17 cellular contexts compared by ENCODE assay signal in genomic region chr11:19808076-19808911, GRCh38.
DNase-seq lines count a peak whose midpoint lies in the region; ATAC-seq and TF ChIP-seq lines count a peak whose summit lies in the region.
"Had no signal": no experiment of that assay in that cellular context is flagged by ENCODE, and none has a peak within 500 bp of the region (broad histone marks: within the 10 kb centered on the region; RNA-seq: fewer than 3 reads in every experiment).

No MANE protein-coding gene starts in this region.

- no peaks in the 10 kb centered on the region for H4K20me1 ChIP-seq in HCT116 (ENCODE audit: insufficient read depth)

- TF ChIP-seq RAD21 in HCT116 (IDR thresholded peaks at IDR 0.05; ENCODE audit: low read depth), result peak; percentile 52

- no peaks in the 10 kb centered on the region for H3K27me3 ChIP-seq in HCT116 (ENCODE audit: insufficient read depth, low read length)
- no peaks in the 10 kb centered on the region for H3K27me3 ChIP-seq in kidney epithelial cell (ENCODE audit: control insufficient read depth, insufficient read depth, low read length)
- H3K27me3 ChIP-seq: right atrium auricular region had no signal

- POLR2A ChIA-PET in HCT116 (lab: Charles Lee), result no interaction called here
- POLR2A ChIA-PET in WTC11 (lab: Charles Lee), result interaction anchor here (0.6 kb wide), 1 partner anchor 794 kb away, joined by 3 read pairs; no protein-coding TSS in a partner anchor

- TF ChIP-seq CTCF in AG09319 (IDR thresholded peaks at IDR 0.05; ENCODE audit: low read depth, low read length) (peak; percentile 27), HCT116 (IDR thresholded peaks at IDR 0.05 in 2 of 3, conservative IDR thresholded peaks at IDR 0.05 in 1 of 3; ENCODE audit: borderline replicate concordance in 1 of 3, insufficient read depth in 1 of 3, low read depth in 2 of 3, low read length in 2 of 3) (peak; percentile 24 to 28 (median 26); a peak in 2 of 6 replicates), WTC11 (IDR thresholded peaks at IDR 0.05) (no peak), kidney epithelial cell (IDR thresholded peaks at IDR 0.05; ENCODE audit: insufficient read depth, low read length, poor library complexity, severe bottlenecking) (peak; percentile 26), progenitor cell of endocrine pancreas (IDR thresholded peaks at IDR 0.05; ENCODE audit: unreplicated experiment) (no peak)

- DNase-seq in AG09319 (ENCODE audit: extremely low read depth, low read depth) (no peak), HCT116 (ENCODE audit: low read depth, low spot score) (no peak), WTC11 (ENCODE audit: low spot score) (no peak), kidney epithelial cell (ENCODE audit: low read depth) (no peak), COR-L47 (lab: John Stamatoyannopoulos, UW) (no peak), progenitor cell of endocrine pancreas (ENCODE audit: low spot score, unreplicated experiment) (no peak), NCI-H1930 (lab: John Stamatoyannopoulos, UW) (no peak)
- DNase-seq: activated CD8-positive, alpha-beta T cell treated with anti-CD3 and anti-CD28 coated beads, Interleukin-2, amount 10 ng/mL, durations not matched to agents 7 days and 5 days; activated naive CD4-positive, alpha-beta T cell treated with anti-CD3 and anti-CD28 coated beads, Interleukin-2, amount 10 ng/mL, durations not matched to agents 7 days and 5 days; CD4-positive, CD25-positive, alpha-beta regulatory T cell; Kasumi-1; NCI-H2171; OCI-M1 had no signal

- CTCF ChIA-PET in HCT116 (lab: Charles Lee), result no interaction called here
- CTCF ChIA-PET in WTC11 (lab: Charles Lee), result interaction anchor here (0.8 to 1.7 kb wide), 7 partner anchors 9 to 134 kb away, joined by 3 to 6 read pairs (median 3); partner anchors contain the start of gene NAV2

- no peak overlapping the region for H3K27ac ChIP-seq in HCT116 (ENCODE audit: low read depth, low read length)
- H3K27ac ChIP-seq: right atrium auricular region had no signal

- no peaks in the 10 kb centered on the region for H3K27me3 Mint-ChIP-seq in WTC11 (ENCODE audit: low read depth)
- no peaks in the 10 kb centered on the region for H3K27me3 Mint-ChIP-seq in progenitor cell of endocrine pancreas
- H3K27me3 Mint-ChIP-seq: central memory CD8-positive, alpha-beta T cell; stimulated activated naive CD8-positive, alpha-beta T cell treated with anti-CD3 and anti-CD28 coated beads, Interleukin-15, Interleukin-2, amounts not matched to agents 100 ng/mL and 50 ng/mL, for 24 hours had no signal

- H3K79me2 ChIP-seq in HCT116 (ENCODE audit: insufficient read depth, low read length), result no peaks in the 10 kb centered on the region

- RAD21 ChIA-PET in HCT116 (lab: Charles Lee; ENCODE audit: low non-redundant PET in 1 of 2, low total read pairs in 2 of 2, uncharacterized antibody in 2 of 2, unreplicated experiment in 2 of 2), result no interaction called here

- H3K4me3 Mint-ChIP-seq in WTC11, result no peak overlapping the region
- no peak overlapping the region for H3K4me3 Mint-ChIP-seq in progenitor cell of endocrine pancreas (ENCODE audit: low read depth)
- H3K4me3 Mint-ChIP-seq: activated CD8-positive, alpha-beta T cell treated with anti-CD3 and anti-CD28 coated beads, Interleukin-2, amount 10 ng/mL, durations not matched to agents 7 days and 5 days; activated naive CD4-positive, alpha-beta T cell treated with anti-CD3 and anti-CD28 coated beads, Interleukin-2, amount 10 ng/mL, durations not matched to agents 7 days and 5 days; CD4-positive, CD25-positive, alpha-beta regulatory T cell; central memory CD8-positive, alpha-beta T cell; stimulated activated naive CD8-positive, alpha-beta T cell treated with anti-CD3 and anti-CD28 coated beads, Interleukin-15, Interleukin-2, amounts not matched to agents 100 ng/mL and 50 ng/mL, for 24 hours had no signal

- H3K4me1 Mint-ChIP-seq in WTC11 (peaks cover 88% of the 10 kb centered on the region), progenitor cell of endocrine pancreas (ENCODE audit: low read depth) (peaks cover 43% of the 10 kb centered on the region)
- H3K4me1 Mint-ChIP-seq: activated naive CD4-positive, alpha-beta T cell treated with anti-CD3 and anti-CD28 coated beads, Interleukin-2, amount 10 ng/mL, durations not matched to agents 7 days and 5 days; central memory CD8-positive, alpha-beta T cell had no signal

- no peaks in the 10 kb centered on the region; the same call in 1 of the 2 replicates for H3K36me3 Mint-ChIP-seq in WTC11
- no peaks in the 10 kb centered on the region for H3K36me3 Mint-ChIP-seq in progenitor cell of endocrine pancreas (ENCODE audit: insufficient read depth)
- H3K36me3 Mint-ChIP-seq: activated naive CD4-positive, alpha-beta T cell treated with anti-CD3 and anti-CD28 coated beads, Interleukin-2, amount 10 ng/mL, durations not matched to agents 7 days and 5 days; CD4-positive, CD25-positive, alpha-beta regulatory T cell had no signal

- H3K4me3 ChIP-seq in HCT116 (replicated peaks in 1 of 2; ENCODE audit: low read depth in 1 of 2, low read length in 2 of 2), result no peak overlapping the region
- H3K4me3 ChIP-seq in kidney epithelial cell (ENCODE audit: low read depth, low read length), result no peak overlapping the region
- H3K4me3 ChIP-seq: right atrium auricular region had no signal

- intact Hi-C loops in HCT116 (cut with micrococcal nuclease), result loop anchor here (2.0 to 5.0 kb wide), 2 partner anchors 94 to 243 kb away; no protein-coding TSS in a partner anchor

- H3K27ac Mint-ChIP-seq in WTC11 (0 out of 2 replicates have a peak overlapping the region, but pooled peaks have one; percentile 68), progenitor cell of endocrine pancreas (no peak overlapping the region)
- H3K27ac Mint-ChIP-seq: activated CD8-positive, alpha-beta T cell treated with anti-CD3 and anti-CD28 coated beads, Interleukin-2, amount 10 ng/mL, durations not matched to agents 7 days and 5 days; activated naive CD4-positive, alpha-beta T cell treated with anti-CD3 and anti-CD28 coated beads, Interleukin-2, amount 10 ng/mL, durations not matched to agents 7 days and 5 days; CD4-positive, CD25-positive, alpha-beta regulatory T cell; stimulated activated naive CD8-positive, alpha-beta T cell treated with anti-CD3 and anti-CD28 coated beads, Interleukin-15, Interleukin-2, amounts not matched to agents 100 ng/mL and 50 ng/mL, for 24 hours had no signal

- no peaks in the 10 kb centered on the region; the same call in 1 of the 2 replicates for H3K9me2 ChIP-seq in HCT116 (ENCODE audit: insufficient read depth)

- H3K36me3 ChIP-seq in HCT116 (ENCODE audit: control insufficient read depth in 1 of 2, insufficient read depth in 2 of 2, low read length in 2 of 2), result no peaks in the 10 kb centered on the region
- H3K36me3 ChIP-seq in kidney epithelial cell (ENCODE audit: control insufficient read depth, insufficient read depth, low read length), result no peaks in the 10 kb centered on the region
- H3K36me3 ChIP-seq: right atrium auricular region had no signal

- H2AFZ ChIP-seq in HCT116 (ENCODE audit: low read depth, low read length, poor library complexity, severe bottlenecking), result no peak overlapping the region

- BruUV-seq in HCT116 (replicated peaks; lab: Mats Ljungman, UMichigan), result no TSS peak

- TF ChIP-seq POLR2A in HCT116 (IDR thresholded peaks at IDR 0.05; ENCODE audit: borderline replicate concordance, extremely low read depth, insufficient read depth, insufficient read length), result no peak

- H3K9me3 Mint-ChIP-seq in WTC11, result no peaks in the 10 kb centered on the region
- H3K9me3 Mint-ChIP-seq in progenitor cell of endocrine pancreas (ENCODE audit: low read depth), result no peaks in the 10 kb centered on the region
- H3K9me3 Mint-ChIP-seq: activated naive CD4-positive, alpha-beta T cell treated with anti-CD3 and anti-CD28 coated beads, Interleukin-2, amount 10 ng/mL, durations not matched to agents 7 days and 5 days; CD4-positive, CD25-positive, alpha-beta regulatory T cell; central memory CD8-positive, alpha-beta T cell; stimulated activated naive CD8-positive, alpha-beta T cell treated with anti-CD3 and anti-CD28 coated beads, Interleukin-15, Interleukin-2, amounts not matched to agents 100 ng/mL and 50 ng/mL, for 24 hours had no signal

- H3K4me2 ChIP-seq in HCT116 (ENCODE audit: low read length), result no peak overlapping the region

- ATAC-seq in HCT116, result no peak
- ATAC-seq in WTC11, result no peak
- ATAC-seq in HG02798 (IDR thresholded peaks at IDR 0.05; ENCODE audit: poor library complexity, unreplicated experiment), result no peak
- ATAC-seq: activated CD8-positive, alpha-beta T cell treated with anti-CD3 and anti-CD28 coated beads, Interleukin-2, amount 10 ng/mL, durations not matched to agents 7 days and 5 days had no signal

- no peak overlapping the region for H3K9ac ChIP-seq in HCT116 (ENCODE audit: low read length)

- H3K9me3 ChIP-seq in HCT116 (ENCODE audit: control insufficient read depth in 1 of 2, insufficient read depth in 1 of 2, low read depth in 1 of 2, low read length in 2 of 2), result no peaks in the 10 kb centered on the region
- H3K9me3 ChIP-seq: right atrium auricular region had no signal

- peaks cover 8 to 10% of the 10 kb centered on the region in 2 experiments; a peak in 3 of 4 replicates for H3K4me1 ChIP-seq in HCT116 (ENCODE audit: control insufficient read depth in 1 of 2, insufficient read depth in 2 of 2, low read length in 2 of 2)

TF ChIP-seq in HCT116, 20 proteins besides CTCF, POLR2A, EP300 and RAD21 (continues in another document):
- TF ChIP-seq ELF1 (IDR thresholded peaks at IDR 0.05; ENCODE audit: borderline replicate concordance, low read depth), result no peak
- TF ChIP-seq SIN3A (IDR thresholded peaks at IDR 0.05; ENCODE audit: low read depth), result no peak
- TF ChIP-seq MAX (IDR thresholded peaks at IDR 0.05), result no peak
- TF ChIP-seq ATF3 (IDR thresholded peaks at IDR 0.05), result no peak
- TF ChIP-seq JUND (IDR thresholded peaks at IDR 0.05), result no peak

TF ChIP-seq in WTC11, 78 proteins besides CTCF, POLR2A, EP300 and RAD21 (continues in another document):
- TF ChIP-seq ATF3 (CRISPR knock-in tag; conservative IDR thresholded peaks at IDR 0.05), result peak; percentile 64; the same call in 1 of the 2 replicates

Comparison
In these comparisons a context has a peak if more than half of its experiments do, and no peak if none do; other contexts are left out.
1. CTCF ChIP-seq: peak in AG09319 (single experiment), HCT116 (3 of 3) and kidney epithelial cell (single experiment); none in WTC11 (single experiment) and progenitor cell of endocrine pancreas (single experiment).